Comparison of ENCODE assay signal across 2 cellular contexts in genomic region chr3:133451309-133451708, GRCh38.
TF ChIP-seq lines count a peak whose summit lies in the region.

No MANE protein-coding gene starts in this region.

TF ChIP-seq in HepG2, 621 proteins besides CTCF, POLR2A, EP300 and RAD21:
- peak; percentile 54; the same call in 1 of the 2 replicates for TF ChIP-seq ZBTB40 (IDR thresholded peaks at IDR 0.05)
- peak; percentile 97 for TF ChIP-seq ZBTB40 (CRISPR knock-in tag; IDR thresholded peaks at IDR 0.05)
- no peak for TF ChIP-seq ZNF713 (CRISPR knock-in tag; IDR thresholded peaks at IDR 0.05)

TF ChIP-seq in K562, 482 proteins besides CTCF, POLR2A, EP300 and RAD21:
- TF ChIP-seq KAT8 (IDR thresholded peaks at IDR 0.05; ENCODE audit: low read depth) (no peak), ZBTB40 (IDR thresholded peaks at IDR 0.05) (peak; percentile 93), ZBTB40 (CRISPR knock-in tag; IDR thresholded peaks at IDR 0.05) (peak; percentile 88)
TF ChIP-seq in K562: peak in this region for 1.
